Comparison of ENCODE assay signal across 8 cellular contexts in the genomic region with DNA sequence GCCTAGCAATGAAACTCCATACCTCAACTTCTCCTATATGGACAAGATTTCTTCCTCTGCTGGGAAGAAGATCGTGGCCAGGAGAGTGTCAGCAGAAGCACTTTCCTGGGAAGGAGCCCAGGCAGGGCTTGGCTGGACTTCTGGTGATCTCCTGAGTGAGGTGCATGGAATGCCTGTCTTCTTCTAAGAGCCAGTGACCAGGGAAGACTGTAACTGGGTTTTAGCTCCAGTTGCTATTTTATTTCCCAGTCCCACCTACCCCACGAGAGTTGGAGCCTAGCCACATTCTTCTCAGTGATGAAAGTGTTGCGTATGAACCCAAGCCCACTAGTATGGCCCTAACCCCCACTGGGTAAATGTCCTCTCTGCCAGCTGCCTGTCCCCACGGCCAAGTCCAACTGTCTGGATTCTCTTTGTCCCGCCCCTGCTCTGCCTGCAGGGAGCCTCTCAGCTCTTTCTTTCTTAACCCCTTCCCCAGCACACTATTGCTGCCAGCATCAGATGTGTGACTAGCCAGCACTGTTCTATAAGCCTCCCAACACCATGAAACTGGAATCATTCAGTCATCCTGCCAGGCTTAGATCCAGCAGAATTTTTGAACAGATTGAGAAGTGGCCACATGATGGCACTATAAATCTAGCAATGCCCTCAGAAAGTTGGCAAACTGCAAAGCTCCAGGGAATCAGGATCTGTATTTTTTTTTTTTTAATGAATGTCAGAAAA.
A peak's percentile ranks its signal among the peaks of the same experiment; 100 is the strongest.
DNase-seq lines count a peak whose midpoint lies in the region; ATAC-seq and TF ChIP-seq lines count a peak whose summit lies in the region.

No MANE protein-coding gene starts in this region.

- ATAC-seq in right cardiac atrium, result peak; percentile 74 to 76
- no peak for ATAC-seq in GM21526 (IDR thresholded peaks at IDR 0.05; ENCODE audit: low FRiP score, unreplicated experiment)

- 40% methylated on average over 5 of the region's 5 CpGs for WGBS in right cardiac atrium

- peak overlapping the region; percentile 9 for H3K27ac ChIP-seq in angular gyrus (ENCODE audit: low read depth, low read length)
- no peak overlapping the region for H3K27ac ChIP-seq in right cardiac atrium (ENCODE audit: low read length)
- H3K27ac ChIP-seq in effector memory CD4-positive, alpha-beta T cell (ENCODE audit: insufficient read depth, low read length, poor library complexity, severe bottlenecking), result no peak overlapping the region

- H3K36me3 ChIP-seq in BE2C (no peaks in the 10 kb centered on the region), skeletal muscle satellite cell (ENCODE audit: insufficient read depth, low read length) (no peaks in the 10 kb centered on the region)
- H3K36me3 ChIP-seq in effector memory CD4-positive, alpha-beta T cell (ENCODE audit: control insufficient read depth, insufficient read depth, low read length), result no peaks in the 10 kb centered on the region

- in situ Hi-C loops in GM13977 (cut with MboI; ENCODE audit: low pct_unique_long_range_greater_than_20kb, low sequenced_read_pairs, unreplicated experiment), result no loop called here

- DNase-seq in BE2C (peak; percentile 54), GM13977 (ENCODE audit: low spot score) (peak; percentile 34), NCI-H2171 (lab: John Stamatoyannopoulos, UW) (peak; percentile 51), right cardiac atrium (peak; percentile 23 to 57 (median 46))
- no peak for DNase-seq in effector memory CD4-positive, alpha-beta T cell

- H3K4me3 ChIP-seq in BE2C (ENCODE audit: low read depth, low read length), result no peak overlapping the region
- no peak overlapping the region for H3K4me3 ChIP-seq in right cardiac atrium (ENCODE audit: low read length)
- H3K4me3 ChIP-seq in skeletal muscle satellite cell (ENCODE audit: low read length), result peak overlapping the region; percentile 50
- H3K4me3 ChIP-seq in effector memory CD4-positive, alpha-beta T cell (ENCODE audit: insufficient read depth, low read depth, low read length, poor library complexity, severe bottlenecking), result no peak overlapping the region

- H3K4me1 ChIP-seq in BE2C (peaks cover 47% of the 10 kb centered on the region), right cardiac atrium (ENCODE audit: control insufficient read depth, insufficient read depth, low read length) (peaks cover 11% of the 10 kb centered on the region), skeletal muscle satellite cell (ENCODE audit: control insufficient read depth, insufficient read depth, low read length) (peaks cover 30% of the 10 kb centered on the region)
- peaks cover 5% of the 10 kb centered on the region for H3K4me1 ChIP-seq in effector memory CD4-positive, alpha-beta T cell (ENCODE audit: control insufficient read depth, insufficient read depth, low read length, poor library complexity, severe bottlenecking)

- H3K4me2 ChIP-seq in skeletal muscle satellite cell (ENCODE audit: low read length), result peak overlapping the region; percentile 78

- H3K9me3 ChIP-seq in BE2C, result no peaks in the 10 kb centered on the region
- H3K9me3 ChIP-seq in right cardiac atrium (ENCODE audit: control insufficient read depth, low read length), result no peaks in the 10 kb centered on the region
- H3K9me3 ChIP-seq in skeletal muscle satellite cell (replicated peaks; ENCODE audit: low read length), result no peaks in the 10 kb centered on the region
- no peaks in the 10 kb centered on the region for H3K9me3 ChIP-seq in effector memory CD4-positive, alpha-beta T cell (ENCODE audit: control insufficient read depth, low read length)

- TF ChIP-seq CTCF in BE2C (IDR thresholded peaks at IDR 0.05; ENCODE audit: low read depth, low read length), result peak; percentile 81
- peak; percentile 72 for TF ChIP-seq CTCF in GM13977 (IDR thresholded peaks at IDR 0.05; ENCODE audit: extremely low read depth, insufficient read depth, missing control alignments)

- H3K9ac ChIP-seq in skeletal muscle satellite cell (ENCODE audit: low read depth, low read length), result no peak overlapping the region

- intact Hi-C loops in right cardiac atrium (cut with DNase I), result no loop called here

- H3K27me3 ChIP-seq in BE2C (no peaks in the 10 kb centered on the region), right cardiac atrium (ENCODE audit: control insufficient read depth, insufficient read depth) (no peaks in the 10 kb centered on the region), skeletal muscle satellite cell (ENCODE audit: control insufficient read depth, insufficient read depth, low read length) (no peaks in the 10 kb centered on the region)
- no peaks in the 10 kb centered on the region for H3K27me3 ChIP-seq in effector memory CD4-positive, alpha-beta T cell (replicated peaks; ENCODE audit: control insufficient read depth, insufficient read depth, low read length, poor library complexity, severe bottlenecking)

Comparison
In these comparisons a context has a peak if more than half of its experiments do, and no peak if none do; other contexts are left out.
1. DNase-seq: peak in BE2C (single experiment), GM13977 (single experiment), NCI-H2171 (single experiment) and right cardiac atrium (3 of 3); none in effector memory CD4-positive, alpha-beta T cell (0 of 3).